Comparison of ENCODE assay signal across 9 cellular contexts in the genomic region with DNA sequence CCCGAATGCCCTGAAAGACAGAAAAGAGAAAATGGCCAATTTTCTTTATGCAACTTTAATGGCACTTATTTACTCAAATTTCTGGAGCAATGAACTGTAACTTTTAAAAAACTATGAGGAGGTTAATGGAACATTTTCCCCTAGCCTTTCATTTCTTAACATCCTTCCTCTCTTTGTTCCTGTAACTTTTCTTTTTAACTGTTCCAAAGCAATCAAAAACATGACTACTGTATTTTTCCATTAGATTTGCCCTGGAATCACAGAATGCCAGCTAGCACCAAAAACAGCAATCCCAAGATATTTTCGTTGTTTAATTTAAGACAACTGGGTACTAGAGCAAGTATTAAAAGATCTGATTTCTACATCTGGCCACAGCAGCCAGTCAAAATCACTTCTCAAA. TPM values are rescaled to one million over a fixed set of nuclear protein-coding genes. Genes with fewer than 3 reads are reported as not detected.
DNase-seq lines count a peak whose midpoint lies in the region; ATAC-seq and TF ChIP-seq lines count a peak whose summit lies in the region.
"Had no signal": no experiment of that assay in that cellular context is flagged by ENCODE, and none has a peak within 500 bp of the region (broad histone marks: within the 10 kb centered on the region; RNA-seq: fewer than 3 reads in every experiment).

No MANE protein-coding gene starts in this region.

- peaks cover 95% of the 10 kb centered on the region for H3K79me2 ChIP-seq in OCI-LY3 (ENCODE audit: low read length)

- H3K36me3 ChIP-seq in OCI-LY3 (replicated peaks; ENCODE audit: low read depth, low read length) (peaks cover 12% of the 10 kb centered on the region), neutrophil (no peaks in the 10 kb centered on the region)

- no peaks in the 10 kb centered on the region for H3K9me3 Mint-ChIP-seq in CD14-positive monocyte

- peak overlapping the region in 1 of 2 donors; percentile 71 for H3K4me3 Mint-ChIP-seq in CD14-positive monocyte

- no peak overlapping the region for H3K4me3 ChIP-seq in OCI-LY3 (ENCODE audit: low read length)
- no peak overlapping the region for H3K4me3 ChIP-seq in neutrophil (ENCODE audit: low read depth in 1 of 2, low read length in 1 of 2)

- intact Hi-C loops in CD14-positive monocyte (cut with micrococcal nuclease): loop anchor here in 1 of 2 donors (5.0 kb wide), 1 partner anchor 37 kb away; no protein-coding TSS in a partner anchor

- peak overlapping the region; percentile 77 to 90 (median 87) for H3K27ac Mint-ChIP-seq in CD14-positive monocyte

- peaks cover 75% of the 10 kb centered on the region for H3K4me1 Mint-ChIP-seq in CD14-positive monocyte

- no peak overlapping the region for H3K27ac ChIP-seq in OCI-LY3 (ENCODE audit: low read length)
- H3K27ac ChIP-seq in neutrophil: peak overlapping the region; percentile 63

- ATAC-seq in HG03039 (IDR thresholded peaks at IDR 0.05; ENCODE audit: unreplicated experiment) (no peak), GM19463 (IDR thresholded peaks at IDR 0.05; ENCODE audit: unreplicated experiment) (no peak)

- H2AFZ ChIP-seq in OCI-LY3 (ENCODE audit: low read depth, low read length): no peak overlapping the region

- peaks cover 76% of the 10 kb centered on the region for H4K20me1 ChIP-seq in OCI-LY3 (ENCODE audit: insufficient read depth, low read length)

- H3K27me3 Mint-ChIP-seq in CD14-positive monocyte (ENCODE audit: low read depth in 3 of 3): peaks cover 0 to 1% (median 0%) of the 10 kb centered on the region in 3 donors

- TF ChIP-seq CTCF in CD14-positive monocyte (IDR thresholded peaks at IDR 0.05): no peak
- TF ChIP-seq CTCF in OCI-LY3 (IDR thresholded peaks at IDR 0.05; ENCODE audit: low read depth, low read length): no peak
- TF ChIP-seq CTCF in neutrophil (IDR thresholded peaks at IDR 0.05): no peak

- no peaks in the 10 kb centered on the region for H3K9me3 ChIP-seq in OCI-LY3 (ENCODE audit: insufficient read depth, low read length)
- H3K9me3 ChIP-seq in neutrophil: no peaks in the 10 kb centered on the region

- peak overlapping the region; percentile 19 for H3K4me2 ChIP-seq in OCI-LY3 (ENCODE audit: low read length)

- H3K4me1 ChIP-seq in OCI-LY3 (ENCODE audit: low read length) (peaks cover 63% of the 10 kb centered on the region), neutrophil (ENCODE audit: control insufficient read depth in 1 of 2, insufficient read depth in 1 of 2, low read depth in 1 of 2, low read length in 1 of 2) (peaks cover 40 to 45% of the 10 kb centered on the region in 2 experiments)

- in situ Hi-C loops in G401 (cut with HindIII; ENCODE audit: low sequenced_read_pairs): no loop called here

- H3K36me3 Mint-ChIP-seq in CD14-positive monocyte: peaks cover 10 to 26% of the 10 kb centered on the region in 2 donors

- H3K9ac ChIP-seq in OCI-LY3 (ENCODE audit: low read length): no peak overlapping the region

- H3K27me3 ChIP-seq in OCI-LY3 (ENCODE audit: low read depth, low read length) (no peaks in the 10 kb centered on the region), neutrophil (no peaks in the 10 kb centered on the region)

- DNase-seq in CD14-positive monocyte (ENCODE audit: low spot score) (no peak), dermis blood vessel endothelial cell (peak; percentile 60), NCI-H1694 treated with DMSO at 0.1 percent for 48 hours (lab: John Stamatoyannopoulos, UW) (no peak), G401 (ENCODE audit: low spot score) (no peak)
- DNase-seq: NCI-H526 treated with DMSO at 0.1 percent for 48 hours had no signal

RNA-seq across cellular contexts. Expression of a gene that starts 3.8 kb away (rescaled TPM):
- polyA plus RNA-seq in CD14-positive monocyte: 100 to 1,000 TPM; 172 to 179 TPM
- total RNA-seq in dermis blood vessel endothelial cell: 284 and 301 TPM in 2 replicates
- total RNA-seq in G401 (2014; rRNA removed; shearing (Covaris generic)): 117 and 144 TPM in 2 replicates

RNA-seq across cellular contexts. Expression of a gene that starts 59.6 kb away (rescaled TPM):
- 10 to 100 TPM; 48.4 to 66.1 TPM for polyA plus RNA-seq in CD14-positive monocyte
- total RNA-seq in dermis blood vessel endothelial cell: 0.34 and 0.98 TPM in 2 replicates
- total RNA-seq in G401 (2014; rRNA removed; shearing (Covaris generic)): 37.2 and 44.4 TPM in 2 replicates

Comparison
In these comparisons a context has a peak if more than half of its experiments do, and no peak if none do; other contexts are left out.
1. RNA of a gene that starts 59.6 kb away (total RNA-seq): 37.2 to 44.4 TPM in G401; 0.34 to 0.98 TPM in dermis blood vessel endothelial cell; every median in the first group is over 10 times any median in the second.